Comparison of ENCODE assay signal across 16 cellular contexts in genomic region chr19:28406237-28406596, GRCh38.
DNase-seq lines count a peak whose midpoint lies in the region; ATAC-seq and TF ChIP-seq lines count a peak whose summit lies in the region.
"Had no signal": no experiment of that assay in that cellular context is flagged by ENCODE, and none has a peak within 500 bp of the region (broad histone marks: within the 10 kb centered on the region; RNA-seq: fewer than 3 reads in every experiment).

No MANE protein-coding gene starts in this region.

- ATAC-seq in HG03280 (IDR thresholded peaks at IDR 0.05; ENCODE audit: unreplicated experiment) (no peak), right lobe of liver (no peak)
- ATAC-seq: SK-N-SH treated with all-trans-retinoic acid at 6 μM for 48 hours had no signal

- 58% methylated on average over 1 of the region's 1 CpG for WGBS in right lobe of liver (ENCODE audit: insufficient coverage, low coverage, low lambda C conversion rate, missing lambda C conversion rate)

- H3K27me3 Mint-ChIP-seq in T-helper 1 cell treated with Interleukin-12 subunit alpha and Interleukin-12 subunit beta and Interleukin-4 antibody, amounts not matched to agents 30 μg/mL and 1 μg/mL, for 36 hours (ENCODE audit: low read depth) = no peaks in the 10 kb centered on the region
- peaks cover 27% of the 10 kb centered on the region for H3K27me3 Mint-ChIP-seq in type B pancreatic cell
- H3K27me3 Mint-ChIP-seq: IgD-negative memory B cell had no signal

- no peaks in the 10 kb centered on the region for H3K4me1 ChIP-seq in right lobe of liver

- H3K4me3 ChIP-seq in right lobe of liver = no peak overlapping the region

- DNase-seq in T-helper 1 cell (no peak), NCI-H1105 (lab: John Stamatoyannopoulos, UW) (peak; percentile 83), NCI-H345 treated with DMSO at 0.1 percent for 48 hours (lab: John Stamatoyannopoulos, UW; ENCODE audit: unreplicated experiment) (peak; percentile 92), type B pancreatic cell (ENCODE audit: extremely low spot score, unreplicated experiment) (no peak), right lobe of liver (no peak)
- DNase-seq: DMS53, Kasumi-1, MM.1S, NCI-H2081, SHP77 treated with DMSO at 0.1 percent for 48 hours had no signal

- H3K4me1 Mint-ChIP-seq in T-helper 1 cell treated with Interleukin-12 subunit alpha and Interleukin-12 subunit beta and Interleukin-4 antibody, amounts not matched to agents 30 μg/mL and 1 μg/mL, for 36 hours (ENCODE audit: low read depth) = peaks cover 40% of the 10 kb centered on the region
- peaks cover 37% of the 10 kb centered on the region for H3K4me1 Mint-ChIP-seq in type B pancreatic cell (ENCODE audit: unreplicated experiment)
- H3K4me1 Mint-ChIP-seq: IgD-negative memory B cell had no signal

- no peaks in the 10 kb centered on the region for H3K36me3 Mint-ChIP-seq in T-helper 1 cell treated with Interleukin-12 subunit alpha and Interleukin-12 subunit beta and Interleukin-4 antibody, amounts not matched to agents 30 μg/mL and 1 μg/mL, for 36 hours (ENCODE audit: low read depth)
- no peaks in the 10 kb centered on the region for H3K36me3 Mint-ChIP-seq in type B pancreatic cell
- H3K36me3 Mint-ChIP-seq: CD14-positive monocyte, IgD-negative memory B cell had no signal

- no peaks in the 10 kb centered on the region for H3K9me3 ChIP-seq in right lobe of liver

- TF ChIP-seq POLR2A in right lobe of liver (IDR thresholded peaks at IDR 0.05) = no peak

- no peak overlapping the region for H3K4me3 Mint-ChIP-seq in T-helper 1 cell treated with Interleukin-12 subunit alpha and Interleukin-12 subunit beta and Interleukin-4 antibody, amounts not matched to agents 30 μg/mL and 1 μg/mL, for 36 hours
- H3K4me3 Mint-ChIP-seq in type B pancreatic cell = peak overlapping the region; percentile 47
- H3K4me3 Mint-ChIP-seq: IgD-negative memory B cell had no signal

- no peaks in the 10 kb centered on the region for H3K27me3 ChIP-seq in right lobe of liver

- TF ChIP-seq CTCF in type B pancreatic cell (conservative IDR thresholded peaks at IDR 0.05) = no peak
- no peak for TF ChIP-seq CTCF in right lobe of liver (IDR thresholded peaks at IDR 0.05)

- H3K9me3 Mint-ChIP-seq in T-helper 1 cell treated with Interleukin-12 subunit alpha and Interleukin-12 subunit beta and Interleukin-4 antibody, amounts not matched to agents 30 μg/mL and 1 μg/mL, for 36 hours = no peaks in the 10 kb centered on the region
- no peaks in the 10 kb centered on the region for H3K9me3 Mint-ChIP-seq in type B pancreatic cell

- H3K27ac ChIP-seq in right lobe of liver = no peak overlapping the region
- H3K27ac ChIP-seq: HL-60 had no signal

- H3K27ac Mint-ChIP-seq in T-helper 1 cell treated with Interleukin-12 subunit alpha and Interleukin-12 subunit beta and Interleukin-4 antibody, amounts not matched to agents 30 μg/mL and 1 μg/mL, for 36 hours = peak overlapping the region; percentile 35
- H3K27ac Mint-ChIP-seq in type B pancreatic cell = no peak overlapping the region
- H3K27ac Mint-ChIP-seq: IgD-negative memory B cell had no signal

- intact Hi-C loops in right lobe of liver (cut with DNase I) = no loop called here

- no peaks in the 10 kb centered on the region for H3K36me3 ChIP-seq in right lobe of liver

Comparison
In these comparisons a context has a peak if more than half of its experiments do, and no peak if none do; other contexts are left out.
1. DNase-seq: peak in NCI-H1105 (single experiment) and NCI-H345 treated with DMSO at 0.1 percent for 48 hours (single experiment); none in T-helper 1 cell (0 of 5), type B pancreatic cell (single experiment) and right lobe of liver (0 of 3).